ENCODE assay signal across 25 cellular contexts in the genomic region with DNA sequence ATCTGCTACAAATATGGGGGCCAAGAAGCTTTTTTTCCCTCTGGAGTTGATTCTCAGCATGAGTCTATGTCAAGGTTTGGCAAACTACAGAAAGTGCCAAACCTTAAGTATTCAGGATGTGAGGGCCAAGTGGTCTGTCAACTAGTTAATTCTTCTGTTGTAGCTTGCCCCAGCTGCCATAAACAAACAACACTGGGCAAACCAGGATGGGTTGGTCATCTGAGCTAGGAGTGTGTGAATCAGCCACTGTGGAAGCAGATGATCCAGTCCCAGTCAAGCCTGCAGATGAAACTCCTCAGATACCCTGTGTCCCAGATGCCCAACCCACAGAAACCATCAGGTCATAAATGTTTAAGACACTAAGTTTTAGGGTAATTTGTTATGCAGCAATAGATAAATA.
A peak's percentile ranks its signal among the peaks of the same experiment; 100 is the strongest.
DNase-seq lines count a peak whose midpoint lies in the region; FAIRE-seq and TF ChIP-seq lines count a peak whose summit lies in the region.
"Had no signal": no experiment of that assay in that cellular context is flagged by ENCODE, and none has a peak within 500 bp of the region (broad histone marks: within the 10 kb centered on the region; RNA-seq: fewer than 3 reads in every experiment).

No MANE protein-coding gene starts in this region.

- no peak overlapping the region for H3K27ac Mint-ChIP-seq in CD4-positive, alpha-beta memory T cell
- H3K27ac Mint-ChIP-seq: B cell; CD4-positive, CD25-positive, alpha-beta regulatory T cell; CD8-positive, alpha-beta memory T cell had no signal

- no TSS peak for BruUV-seq in OCI-LY7 (replicated peaks; lab: Mats Ljungman, UMichigan)

- H3K4me3 ChIP-seq in bronchial epithelial cell (ENCODE audit: low read depth, low read length) = no peak overlapping the region
- H3K4me3 ChIP-seq in osteoblast (ENCODE audit: insufficient read depth, low read length) = no peak overlapping the region
- no peak overlapping the region for H3K4me3 ChIP-seq in CD4-positive, alpha-beta memory T cell (ENCODE audit: low read length in 2 of 2)
- no peak overlapping the region for H3K4me3 ChIP-seq in OCI-LY7 (ENCODE audit: low read depth, low read length, poor library complexity, severe bottlenecking)
- H3K4me3 ChIP-seq: BLaER1, GM12878, GM23248 had no signal

- no peak for TF ChIP-seq CTCF in bronchial epithelial cell (IDR thresholded peaks at IDR 0.05; ENCODE audit: insufficient read depth, low read length, severe bottlenecking)
- TF ChIP-seq CTCF in osteoblast (IDR thresholded peaks at IDR 0.05; ENCODE audit: extremely low read depth, low read depth, low read length) = no peak
- no peak for TF ChIP-seq CTCF in OCI-LY7 (conservative IDR thresholded peaks at IDR 0.05; ENCODE audit: low read length)

- peaks cover 0 to 2% of the 10 kb centered on the region in 2 donors for H3K27me3 Mint-ChIP-seq in CD4-positive, alpha-beta memory T cell
- H3K27me3 Mint-ChIP-seq: CD4-positive, CD25-positive, alpha-beta regulatory T cell had no signal

- no peak overlapping the region for H3K4me2 ChIP-seq in osteoblast (ENCODE audit: insufficient read depth, low read length)
- H3K4me2 ChIP-seq in OCI-LY7 (ENCODE audit: low read length) = no peak overlapping the region
- H3K4me2 ChIP-seq: BLaER1 had no signal

- no peaks in the 10 kb centered on the region for H3K9me2 ChIP-seq in OCI-LY7 (ENCODE audit: insufficient read depth, low read length)

- DNase-seq in DMS53 (lab: John Stamatoyannopoulos, UW) = peak; percentile 11
- DNase-seq in DMS53 treated with DMSO at 0.1 percent for 48 hours (lab: John Stamatoyannopoulos, UW; ENCODE audit: unreplicated experiment) = no peak
- DNase-seq in bronchial epithelial cell (ENCODE audit: low read depth) = peak; percentile 82
- DNase-seq in epithelial cell of prostate (ENCODE audit: low read depth, low spot score) = peak; percentile 34
- peak; percentile 13 for DNase-seq in osteoblast (ENCODE audit: insufficient read length, low spot score, missing footprints)
- no peak for DNase-seq in CD4-positive, alpha-beta memory T cell
- DNase-seq in OCI-LY7 (ENCODE audit: low spot score) = no peak
- DNase-seq: CD4-positive, CD25-positive, alpha-beta regulatory T cell; CD8-positive, alpha-beta memory T cell; DMS 273 treated with DMSO at 0.1 percent for 48 hours; DMS79; EL; GDM1; GM23248; H7; HCEC 1CT had no signal

- no peaks in the 10 kb centered on the region for H3K9me3 ChIP-seq in osteoblast (ENCODE audit: low read depth, low read length)
- H3K9me3 ChIP-seq in CD4-positive, alpha-beta memory T cell (ENCODE audit: control insufficient read depth in 1 of 2, low read length in 2 of 2) = no peaks in the 10 kb centered on the region
- H3K9me3 ChIP-seq in OCI-LY7 (ENCODE audit: low read length) = no peaks in the 10 kb centered on the region

- no peaks in the 10 kb centered on the region for H4K20me1 ChIP-seq in osteoblast (ENCODE audit: insufficient read depth, low read length)
- no peaks in the 10 kb centered on the region for H4K20me1 ChIP-seq in OCI-LY7 (ENCODE audit: insufficient read depth, low read length)
- H4K20me1 ChIP-seq: BLaER1 had no signal

- no peaks in the 10 kb centered on the region for H3K79me2 ChIP-seq in osteoblast (ENCODE audit: insufficient read depth, low read length)
- H3K79me2 ChIP-seq in OCI-LY7 (ENCODE audit: insufficient read depth, low read depth, low read length) = no peaks in the 10 kb centered on the region

- H3K27me3 ChIP-seq in bronchial epithelial cell (ENCODE audit: control insufficient read depth, insufficient read depth, low read length) (no peaks in the 10 kb centered on the region), osteoblast (ENCODE audit: insufficient read depth, low read length) (no peaks in the 10 kb centered on the region)
- H3K27me3 ChIP-seq in CD4-positive, alpha-beta memory T cell (ENCODE audit: insufficient read depth, low read length) = no peaks in the 10 kb centered on the region
- H3K27me3 ChIP-seq: BLaER1 had no signal

- H3K27ac ChIP-seq in epithelial cell of prostate = no peak overlapping the region
- H3K27ac ChIP-seq in osteoblast (ENCODE audit: low read depth, low read length) = no peak overlapping the region
- no peak overlapping the region for H3K27ac ChIP-seq in CD4-positive, alpha-beta memory T cell (ENCODE audit: low read depth, low read length)
- no peak overlapping the region for H3K27ac ChIP-seq in OCI-LY7 (ENCODE audit: low read depth, low read length, poor library complexity, severe bottlenecking)
- H3K27ac ChIP-seq: 22Rv1, BLaER1, C4-2B, GM23248 had no signal

- H3K36me3 Mint-ChIP-seq in CD4-positive, alpha-beta memory T cell = no peaks in the 10 kb centered on the region
- H3K36me3 Mint-ChIP-seq: CD4-positive, CD25-positive, alpha-beta regulatory T cell; CD8-positive, alpha-beta memory T cell had no signal

- H3K9me3 Mint-ChIP-seq in CD4-positive, alpha-beta memory T cell = peaks cover 0 to 8% (median 2%) of the 10 kb centered on the region in 8 donors

- no peak overlapping the region for H3K4me3 Mint-ChIP-seq in CD4-positive, alpha-beta memory T cell
- H3K4me3 Mint-ChIP-seq: B cell; CD4-positive, CD25-positive, alpha-beta regulatory T cell had no signal

- no peaks in the 10 kb centered on the region for H3K4me1 Mint-ChIP-seq in CD4-positive, alpha-beta memory T cell
- H3K4me1 Mint-ChIP-seq: B cell; CD4-positive, CD25-positive, alpha-beta regulatory T cell; CD8-positive, alpha-beta memory T cell had no signal

- H2AFZ ChIP-seq in osteoblast (ENCODE audit: low read length) (no peak overlapping the region), OCI-LY7 (ENCODE audit: low read length) (no peak overlapping the region)
- H2AFZ ChIP-seq: GM23248 had no signal

- no peaks in the 10 kb centered on the region for H3K36me3 ChIP-seq in bronchial epithelial cell (ENCODE audit: control insufficient read depth, insufficient read depth, low read length)
- no peaks in the 10 kb centered on the region for H3K36me3 ChIP-seq in osteoblast (ENCODE audit: insufficient read depth, low read length)
- no peaks in the 10 kb centered on the region for H3K36me3 ChIP-seq in CD4-positive, alpha-beta memory T cell (ENCODE audit: insufficient read depth, low read length)
- no peaks in the 10 kb centered on the region for H3K36me3 ChIP-seq in OCI-LY7 (ENCODE audit: insufficient read depth, low read length)
- H3K36me3 ChIP-seq: BLaER1 had no signal

- intact Hi-C loops in CD4-positive, alpha-beta memory T cell (cut with micrococcal nuclease) = no loop called here
- intact Hi-C loops in OCI-LY7 (cut with micrococcal nuclease; ENCODE audit: unreplicated experiment) = no loop called here

- H3K4me1 ChIP-seq in osteoblast (ENCODE audit: insufficient read depth, low read length) (no peaks in the 10 kb centered on the region), OCI-LY7 (ENCODE audit: insufficient read depth, low read length, poor library complexity, severe bottlenecking) (no peaks in the 10 kb centered on the region)
- no peaks in the 10 kb centered on the region for H3K4me1 ChIP-seq in CD4-positive, alpha-beta memory T cell (ENCODE audit: insufficient read depth, low read length)
- H3K4me1 ChIP-seq: BLaER1 had no signal

- CTCF ChIA-PET in CD4-positive, alpha-beta memory T cell (lab: Charles Lee; ENCODE audit: partially characterized antibody) = no interaction called here
- CTCF ChIA-PET in OCI-LY7 (lab: Charles Lee; ENCODE audit: unreplicated experiment) = no interaction called here

- FAIRE-seq in bronchial epithelial cell (lab: Jason Lieb, UNC) = no peak
- FAIRE-seq: A204.1, D721Med, GM12878, GM19239, H1 had no signal

- POLR2A ChIA-PET in CD4-positive, alpha-beta memory T cell (lab: Charles Lee; ENCODE audit: partially characterized antibody) = no interaction called here
- POLR2A ChIA-PET in OCI-LY7 (lab: Charles Lee) = interaction anchor here (1.2 kb wide), 1 partner anchor 29 kb away, joined by 6 read pairs; no protein-coding TSS in a partner anchor

Comparison
In these comparisons a context has a peak if more than half of its experiments do, and no peak if none do; other contexts are left out.
1. DNase-seq: peak in DMS53 (single experiment), bronchial epithelial cell (single experiment), epithelial cell of prostate (single experiment) and osteoblast (single experiment); none in DMS53 treated with DMSO at 0.1 percent for 48 hours (single experiment), CD4-positive, alpha-beta memory T cell (0 of 5) and OCI-LY7 (single experiment).